In the genomic region with DNA sequence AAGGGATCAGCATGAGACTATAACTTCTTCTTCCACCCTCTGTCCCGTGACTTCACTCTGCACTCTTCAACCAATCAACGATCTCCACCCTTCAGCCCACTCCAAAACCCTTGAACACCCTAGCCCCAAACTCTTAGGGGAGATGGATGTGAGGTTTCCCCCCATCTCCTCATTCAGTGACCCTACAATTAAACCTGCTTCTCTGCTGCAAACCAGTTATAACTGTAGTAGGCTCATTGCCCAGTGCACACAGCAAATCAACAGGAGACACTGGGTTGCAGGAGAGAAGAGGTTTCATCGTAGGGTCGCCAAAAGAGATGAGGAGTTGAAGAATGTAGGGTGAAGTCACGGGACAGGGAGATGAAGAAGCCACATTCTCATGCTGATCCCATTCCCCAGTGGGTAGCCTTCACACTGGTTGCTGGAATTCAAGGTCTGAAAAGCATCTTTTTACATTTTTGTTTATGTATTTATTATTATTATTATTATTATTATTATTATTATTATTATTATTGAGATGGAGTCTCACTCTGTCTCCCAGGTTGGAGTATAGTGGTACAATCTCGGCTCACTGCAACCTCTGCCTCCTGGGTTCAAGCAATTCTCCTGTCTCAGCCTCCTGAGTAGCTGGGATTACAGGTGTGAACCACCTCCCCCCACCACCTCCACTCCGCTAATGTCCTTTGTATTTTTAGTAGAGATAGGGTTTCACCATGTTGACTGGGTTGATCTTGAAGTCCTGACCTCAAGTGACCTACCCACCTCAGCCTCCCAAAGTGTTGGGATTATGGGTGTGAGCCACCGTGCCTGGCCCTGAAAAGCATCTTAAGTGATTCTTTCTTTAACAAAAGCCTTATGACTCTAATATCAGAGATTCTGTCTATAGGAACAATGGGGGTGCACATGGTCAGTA, we compare ENCODE assay signal across 1 cellular context.
TF ChIP-seq lines count a peak whose summit lies in the region.

No MANE protein-coding gene starts in this region.

TF ChIP-seq in WTC11, 78 proteins besides CTCF, POLR2A, EP300 and RAD21 (continued from another document):
- TF ChIP-seq, protein P1, sequence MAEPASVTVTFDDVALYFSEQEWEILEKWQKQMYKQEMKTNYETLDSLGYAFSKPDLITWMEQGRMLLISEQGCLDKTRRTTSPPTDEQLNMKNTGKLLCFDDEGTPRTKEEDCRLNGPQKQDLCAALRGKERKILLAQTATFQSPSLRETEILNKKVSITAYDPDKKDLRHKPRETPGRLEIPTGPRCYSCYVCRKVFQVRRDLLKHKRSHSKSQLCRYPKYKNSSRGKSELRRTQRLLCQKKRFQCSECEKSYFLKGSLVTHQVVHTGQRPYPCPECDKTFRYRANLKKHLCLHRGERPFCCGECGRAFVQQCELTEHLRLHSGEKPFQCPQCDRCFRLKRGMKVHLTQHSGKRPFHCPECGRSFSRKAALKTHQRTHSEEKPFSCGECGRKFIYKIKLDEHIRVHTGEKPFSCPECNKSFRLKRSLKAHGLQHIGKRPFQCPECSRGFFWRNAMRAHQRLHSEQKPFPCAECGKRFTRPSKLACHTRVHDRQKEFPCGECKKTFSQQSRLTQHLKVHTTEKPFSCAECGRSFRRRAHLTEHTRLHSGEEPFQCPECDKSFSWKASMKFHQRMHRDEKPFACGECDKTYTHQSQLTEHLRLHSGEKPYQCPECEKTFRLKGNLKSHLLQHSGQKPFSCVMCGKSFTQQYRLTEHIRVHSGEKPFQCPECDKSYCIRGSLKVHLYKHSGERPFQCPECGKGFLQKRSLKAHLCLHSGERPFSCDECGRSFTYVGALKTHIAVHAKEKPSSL (CRISPR knock-in tag; conservative IDR thresholded peaks at IDR 0.05), result no peak
- TF ChIP-seq, protein P2, sequence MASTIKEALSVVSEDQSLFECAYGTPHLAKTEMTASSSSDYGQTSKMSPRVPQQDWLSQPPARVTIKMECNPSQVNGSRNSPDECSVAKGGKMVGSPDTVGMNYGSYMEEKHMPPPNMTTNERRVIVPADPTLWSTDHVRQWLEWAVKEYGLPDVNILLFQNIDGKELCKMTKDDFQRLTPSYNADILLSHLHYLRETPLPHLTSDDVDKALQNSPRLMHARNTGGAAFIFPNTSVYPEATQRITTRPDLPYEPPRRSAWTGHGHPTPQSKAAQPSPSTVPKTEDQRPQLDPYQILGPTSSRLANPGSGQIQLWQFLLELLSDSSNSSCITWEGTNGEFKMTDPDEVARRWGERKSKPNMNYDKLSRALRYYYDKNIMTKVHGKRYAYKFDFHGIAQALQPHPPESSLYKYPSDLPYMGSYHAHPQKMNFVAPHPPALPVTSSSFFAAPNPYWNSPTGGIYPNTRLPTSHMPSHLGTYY (CRISPR knock-in tag; IDR thresholded peaks at IDR 0.05), result no peak
